ENCODE assay signal across 8 cellular contexts in the genomic region with DNA sequence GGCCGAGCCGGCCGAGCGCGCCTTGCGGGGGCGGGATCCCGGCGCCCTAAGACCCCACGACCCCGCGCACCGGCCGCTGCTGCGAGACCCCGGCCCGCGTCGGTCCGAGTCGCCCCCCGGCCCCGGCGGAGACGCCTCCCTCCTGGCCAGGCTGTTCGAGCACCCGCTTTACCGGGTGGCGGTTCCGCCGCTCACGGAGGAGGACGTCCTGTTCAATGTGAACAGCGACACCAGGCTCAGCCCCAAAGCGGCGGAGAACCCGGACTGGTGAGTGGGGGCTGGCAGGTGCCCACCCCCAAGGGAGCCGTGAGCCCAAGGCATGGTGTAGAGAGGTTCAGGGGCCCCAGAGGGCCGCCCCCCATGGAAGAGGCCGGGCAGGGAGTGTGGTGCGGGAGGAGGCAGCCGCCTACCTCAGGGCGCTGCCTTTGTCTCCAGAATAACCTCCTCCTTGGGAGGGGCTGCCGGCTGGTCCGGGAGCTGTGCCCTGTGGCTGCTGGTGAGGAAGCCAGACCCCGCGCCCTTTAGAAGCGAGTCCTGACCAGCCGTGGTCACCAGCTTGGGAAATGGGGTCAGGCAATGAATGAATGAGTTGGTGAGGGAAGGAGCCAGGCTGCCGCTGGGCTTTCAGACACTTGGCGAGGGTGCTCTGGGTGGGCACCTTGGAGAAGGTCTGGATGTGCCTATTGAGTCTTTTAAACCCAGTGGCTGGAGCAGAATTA. TPM values are rescaled to one million over a fixed set of nuclear protein-coding genes. Genes with fewer than 3 reads are reported as not detected.
A peak's percentile ranks its signal among the peaks of the same experiment; 100 is the strongest.
DNase-seq lines count a peak whose midpoint lies in the region; ATAC-seq and TF ChIP-seq lines count a peak whose summit lies in the region.

No MANE protein-coding gene starts in this region.

- no peak for TF ChIP-seq CTCF in Caco-2 (IDR thresholded peaks at IDR 0.05; ENCODE audit: insufficient read depth in 1 of 2, low read depth in 1 of 2, low read length in 1 of 2, severe bottlenecking in 1 of 2, unreplicated experiment in 1 of 2)
- no peak for TF ChIP-seq CTCF in Peyer's patch (IDR thresholded peaks at IDR 0.05)
- no peak for TF ChIP-seq CTCF in gastroesophageal sphincter (IDR thresholded peaks at IDR 0.05)
- no peak for TF ChIP-seq CTCF in prostate gland (IDR thresholded peaks at IDR 0.05)

- TSS peak; percentile 24 for BruUV-seq in Caco-2 (replicated peaks; lab: Mats Ljungman, UMichigan)

- no peaks in the 10 kb centered on the region for H3K9me3 Mint-ChIP-seq in Caco-2 (ENCODE audit: unreplicated experiment)

- TF ChIP-seq POLR2A in Peyer's patch (IDR thresholded peaks at IDR 0.05), result no peak
- TF ChIP-seq POLR2A in gastroesophageal sphincter (IDR thresholded peaks at IDR 0.05), result no peak
- TF ChIP-seq POLR2A in prostate gland (IDR thresholded peaks at IDR 0.05), result no peak

- H3K36me3 ChIP-seq in Caco-2 (ENCODE audit: control insufficient read depth, insufficient read depth, low read length) (peaks cover 8% of the 10 kb centered on the region), Peyer's patch (peaks cover 0 to 35% (median 0%) of the 10 kb centered on the region in 3 donors), gastroesophageal sphincter (peaks cover 0 to 36% of the 10 kb centered on the region in 2 donors), prostate gland (peaks cover 0 to 7% of the 10 kb centered on the region in 2 donors)

- ATAC-seq in gastroesophageal sphincter (no peak), GM19023 (IDR thresholded peaks at IDR 0.05; ENCODE audit: unreplicated experiment) (no peak), GM21423 (IDR thresholded peaks at IDR 0.05; ENCODE audit: unreplicated experiment) (no peak)

- peaks cover 16% of the 10 kb centered on the region for H3K4me1 Mint-ChIP-seq in Caco-2 (ENCODE audit: low read depth, unreplicated experiment)

- no peak for TF ChIP-seq EP300 in gastroesophageal sphincter (IDR thresholded peaks at IDR 0.05)

- H3K4me3 Mint-ChIP-seq in Caco-2 (ENCODE audit: unreplicated experiment), result peak overlapping the region; percentile 77

- no peaks in the 10 kb centered on the region for H3K27me3 Mint-ChIP-seq in Caco-2 (ENCODE audit: insufficient read depth, unreplicated experiment)

- H3K27ac ChIP-seq in Peyer's patch, result peak overlapping the region; percentile 22 to 96 (median 60)
- H3K27ac ChIP-seq in gastroesophageal sphincter, result peak overlapping the region in 3 of 4 donors; percentile 92 to 95 (median 94)
- peak overlapping the region; percentile 43 to 89 for H3K27ac ChIP-seq in prostate gland

- H3K4me1 ChIP-seq in Caco-2 (peaks cover 22% of the 10 kb centered on the region), Peyer's patch (peaks cover 0 to 53% (median 7%) of the 10 kb centered on the region in 4 donors), gastroesophageal sphincter (peaks cover 0 to 68% (median 22%) of the 10 kb centered on the region in 3 donors), prostate gland (replicated peaks) (peaks cover 6% of the 10 kb centered on the region)

- CTCF ChIA-PET in Caco-2 (lab: Charles Lee), result no interaction called here

- H3K27me3 ChIP-seq in Caco-2 (replicated peaks; ENCODE audit: control insufficient read depth, insufficient read depth, low read length) (no peaks in the 10 kb centered on the region), Peyer's patch (no peaks in the 10 kb centered on the region), gastroesophageal sphincter (no peaks in the 10 kb centered on the region), prostate gland (replicated peaks; ENCODE audit: insufficient read depth) (no peaks in the 10 kb centered on the region)

- DNase-seq in Caco-2, result no peak
- DNase-seq in Peyer's patch, result peak in 1 of 3 donors; percentile 63
- no peak for DNase-seq in prostate gland (ENCODE audit: low spot score)
- no peak for DNase-seq in pons (ENCODE audit: low spot score)
- no peak for DNase-seq in mesenteric fat pad (ENCODE audit: low spot score)

- H3K9me3 ChIP-seq in Caco-2 (no peaks in the 10 kb centered on the region), Peyer's patch (no peaks in the 10 kb centered on the region), gastroesophageal sphincter (no peaks in the 10 kb centered on the region), prostate gland (no peaks in the 10 kb centered on the region)

- intact Hi-C loops in Caco-2 (cut with micrococcal nuclease; ENCODE audit: unreplicated experiment), result no loop called here
- intact Hi-C loops in prostate gland (cut with DNase I), result loop anchor here (2.0 to 5.0 kb wide), 2 partner anchors 39 to 45 kb away; no protein-coding TSS in a partner anchor

- peaks cover 6% of the 10 kb centered on the region for H3K36me3 Mint-ChIP-seq in Caco-2 (ENCODE audit: insufficient read depth, unreplicated experiment)

- no peak overlapping the region for H3K27ac Mint-ChIP-seq in Caco-2 (ENCODE audit: unreplicated experiment)

- WGBS in gastroesophageal sphincter (ENCODE audit: low coverage in 1 of 2), 2 donors, result 0% methylated on average over 2 of the region's 51 CpGs; no CpG with 5 or more reads in 1 of the 2 donors
- 5% methylated on average over 44 of the region's 51 CpGs for WGBS in prostate gland

- H3K4me3 ChIP-seq in Caco-2 (ENCODE audit: low read depth, low read length) (peak overlapping the region; percentile 79), Peyer's patch (peak overlapping the region; percentile 41 to 94 (median 74)), gastroesophageal sphincter (peak overlapping the region; percentile 61 to 86), prostate gland (peak overlapping the region; percentile 52 to 73)

- POLR2A ChIA-PET in Caco-2 (lab: Charles Lee), result interaction anchor here (0.6 kb wide), 1 partner anchor 33 kb away, joined by 5 read pairs; no protein-coding TSS in a partner anchor

RNA-seq across cellular contexts. Expression of gene FAM20C, which starts 1.3 kb away (rescaled TPM):
- total RNA-seq in Caco-2 (2022) (34.0 and 37.6 TPM in 2 replicates), Peyer's patch (10 to 100 TPM; 46.4 to 66.0 (median 53.8) TPM), gastroesophageal sphincter (10 to 100 TPM; 41.9 to 87.5 (median 73.6) TPM), prostate gland (10 to 100 TPM; 37.8 to 62.0 TPM), mesenteric fat pad (121 TPM)
